2 cellular contexts compared by ENCODE assay signal in genomic region chr10:80461208-80462183, GRCh38.
TF ChIP-seq lines count a peak whose summit lies in the region.

No MANE protein-coding gene starts in this region.

TF ChIP-seq in SK-N-SH, 30 proteins besides CTCF, POLR2A, EP300 and RAD21 (continued from another document):
- TF ChIP-seq GABPA (IDR thresholded peaks at IDR 0.05; ENCODE audit: low read depth): no peak

TF ChIP-seq in SK-N-SH treated with all-trans-retinoic acid at 6 μM for 48 hours, 23 proteins besides CTCF, POLR2A, EP300 and RAD21 (continued from another document):
- no peak for TF ChIP-seq ARNTL (CRISPR knock-in tag; IDR thresholded peaks at IDR 0.05; ENCODE audit: borderline replicate concordance, low read depth)
